ENCODE assay signal across 25 cellular contexts in the genomic region with DNA sequence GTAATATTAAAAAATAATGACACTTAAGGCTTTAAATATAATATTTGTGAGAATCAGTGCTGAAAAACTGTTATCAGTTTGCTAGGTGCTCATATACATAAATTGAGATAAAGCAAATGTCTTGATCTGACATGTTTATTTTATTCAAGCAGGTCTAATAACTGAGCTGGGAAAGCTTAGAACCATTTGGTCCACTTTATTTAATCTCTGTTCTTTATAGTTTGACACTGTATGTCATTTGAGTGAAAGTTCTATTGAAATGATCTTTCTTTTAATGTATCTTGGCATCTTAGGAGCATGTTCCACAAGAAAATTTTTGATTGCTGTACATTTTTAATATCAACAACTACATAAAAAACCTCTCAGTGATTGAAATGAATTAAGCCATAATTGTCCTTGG.
"Had no signal": no experiment of that assay in that cellular context is flagged by ENCODE, and none has a peak within 500 bp of the region (broad histone marks: within the 10 kb centered on the region; RNA-seq: fewer than 3 reads in every experiment).

No MANE protein-coding gene starts in this region.

- H3K9me3 ChIP-seq: stomach, suprapubic skin, testis, thoracic aorta, thyroid gland, tibial artery, tibial nerve, transverse colon, upper lobe of left lung, upper lobe of right lung, uterus, vagina had no signal

- H3K27me3 ChIP-seq: stomach, suprapubic skin, testis, thyroid gland, tibial artery, tibial nerve, transverse colon, upper lobe of left lung, upper lobe of right lung, uterus, vagina had no signal

- H3K4me3 ChIP-seq: stomach, suprapubic skin, testis, thoracic aorta, thyroid gland, tibial artery, tibial nerve, transverse colon, upper lobe of left lung, upper lobe of right lung, uterus, vagina had no signal

- H3K36me3 ChIP-seq: stomach, suprapubic skin, thoracic aorta, thyroid gland, tibial artery, tibial nerve, transverse colon, upper lobe of left lung, upper lobe of right lung, uterus, vagina had no signal

- H3K27ac ChIP-seq: stomach, suprapubic skin, testis, thoracic aorta, thyroid gland, tibial artery, tibial nerve, transverse colon, upper lobe of left lung, upper lobe of right lung, uterus, vagina had no signal

- FAIRE-seq: urothelium cell line had no signal

- DNase-seq: stimulated activated CD4-positive, alpha-beta T cell treated with anti-CD3 and anti-CD28 coated beads, Interleukin-2, amount 100 ng/mL, for 48 hours; stimulated activated CD4-positive, alpha-beta T cell treated with anti-CD3 and anti-CD28 coated beads, Interleukin-4, amount 100 ng/mL, for 1 hour; stimulated activated CD4-positive, alpha-beta T cell treated with anti-CD3 and anti-CD28 coated beads, Interleukin-4, amount 100 ng/mL, for 24 hours; stimulated activated CD4-positive, alpha-beta T cell treated with anti-CD3 and anti-CD28 coated beads, Interleukin-4, amount 100 ng/mL, for 4 hours; stimulated activated CD8-positive, alpha-beta memory T cell treated with anti-CD3 and anti-CD28 coated beads, Interleukin-4, amount 100 ng/mL, for 48 hours; stimulated activated naive B cell treated with anti-CD40 and anti-IgM and Interleukin-4, amounts not matched to agents 10 μg/mL and 1 μg/mL and 100 μg/mL, for 72 hours; stimulated activated naive CD4-positive, alpha-beta T cell; stimulated activated naive CD4-positive, alpha-beta T cell treated with Interleukin-2 at 50 U/mL for 16 hours; stimulated activated naive CD8-positive, alpha-beta T cell treated with anti-CD3 and anti-CD28 coated beads, Interleukin-15, amount 100 ng/mL, for 72 hours; stimulated activated naive CD8-positive, alpha-beta T cell treated with anti-CD3 and anti-CD28 coated beads, Interleukin-15, Interleukin-2, amounts not matched to agents 100 U/mL and 50 U/mL, for 24 hours; stomach; substantia nigra; testis; thyroid gland; tibial artery; transverse colon; trophoblast cell; upper lobe of left lung; upper lobe of right lung; uterus had no signal
